ENCODE assay signal across 11 cellular contexts in the genomic region with DNA sequence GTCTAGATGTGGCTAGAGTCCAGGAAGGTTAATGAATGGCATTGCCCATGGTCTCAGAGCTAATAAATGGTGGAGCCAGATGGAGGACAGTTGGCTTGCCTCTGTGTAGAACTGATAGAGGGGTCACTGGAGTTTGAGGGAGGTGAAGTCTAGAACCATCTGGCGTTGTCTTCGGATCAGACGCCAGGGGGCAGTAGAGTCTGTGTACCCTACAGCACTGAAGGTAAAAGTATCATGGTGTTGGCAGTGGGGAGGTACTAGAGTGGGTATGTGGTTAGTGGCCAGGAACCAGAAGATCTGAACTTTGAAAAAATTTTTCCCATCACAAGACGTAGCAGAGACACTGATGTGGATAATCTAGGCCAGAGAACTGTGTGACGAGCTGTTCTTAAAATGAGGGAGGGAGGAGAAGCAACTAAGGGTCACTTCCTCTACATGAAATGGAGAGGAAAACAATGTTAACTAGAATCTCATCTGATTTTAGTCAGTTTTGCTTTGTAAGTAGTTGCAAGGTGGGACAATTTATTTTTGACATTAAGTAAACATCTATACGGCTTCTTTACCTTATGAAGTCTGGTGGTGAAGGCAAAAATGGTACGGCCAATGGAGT.
DNase-seq lines count a peak whose midpoint lies in the region; ATAC-seq and TF ChIP-seq lines count a peak whose summit lies in the region.
"Had no signal": no experiment of that assay in that cellular context is flagged by ENCODE, and none has a peak within 500 bp of the region (broad histone marks: within the 10 kb centered on the region; RNA-seq: fewer than 3 reads in every experiment).

No MANE protein-coding gene starts in this region.

- TF ChIP-seq CTCF in epithelial cell of esophagus (IDR thresholded peaks at IDR 0.05; ENCODE audit: insufficient read depth, low read depth, low read length, missing control alignments) = peak; percentile 53

- ATAC-seq in HG03469 (IDR thresholded peaks at IDR 0.05; ENCODE audit: unreplicated experiment) (no peak), HG03280 (IDR thresholded peaks at IDR 0.05; ENCODE audit: unreplicated experiment) (no peak)

- H3K4me3 ChIP-seq in epithelial cell of esophagus (ENCODE audit: low read length) = no peak overlapping the region
- H3K4me3 ChIP-seq: stomach had no signal

- DNase-seq in stimulated activated CD4-positive, alpha-beta T cell treated with anti-CD3 and anti-CD28 coated beads, Interleukin-15, amount 100 ng/mL, for 24 hours = peak; percentile 39
- no peak for DNase-seq in stimulated activated CD4-positive, alpha-beta T cell treated with anti-CD3 and anti-CD28 coated beads, Interleukin-4, amount 100 ng/mL, for 4 hours
- DNase-seq in RPMI8226 (peak; percentile 44), epithelial cell of esophagus (ENCODE audit: low read depth) (peak; percentile 33), D341Med (ENCODE audit: low spot score) (no peak), GM19238 (ENCODE audit: insufficient read length, low spot score) (no peak)
- DNase-seq: effector CD4-positive, alpha-beta T cell; naive B cell; stomach had no signal

Comparison
In these comparisons a context has a peak if more than half of its experiments do, and no peak if none do; other contexts are left out.
1. DNase-seq: peak in stimulated activated CD4-positive, alpha-beta T cell treated with anti-CD3 and anti-CD28 coated beads, Interleukin-15, amount 100 ng/mL, for 24 hours (single experiment), RPMI8226 (single experiment) and epithelial cell of esophagus (single experiment); none in stimulated activated CD4-positive, alpha-beta T cell treated with anti-CD3 and anti-CD28 coated beads, Interleukin-4, amount 100 ng/mL, for 4 hours (0 of 2), D341Med (single experiment) and GM19238 (single experiment).